14 cellular contexts compared by ENCODE assay signal in the genomic region with DNA sequence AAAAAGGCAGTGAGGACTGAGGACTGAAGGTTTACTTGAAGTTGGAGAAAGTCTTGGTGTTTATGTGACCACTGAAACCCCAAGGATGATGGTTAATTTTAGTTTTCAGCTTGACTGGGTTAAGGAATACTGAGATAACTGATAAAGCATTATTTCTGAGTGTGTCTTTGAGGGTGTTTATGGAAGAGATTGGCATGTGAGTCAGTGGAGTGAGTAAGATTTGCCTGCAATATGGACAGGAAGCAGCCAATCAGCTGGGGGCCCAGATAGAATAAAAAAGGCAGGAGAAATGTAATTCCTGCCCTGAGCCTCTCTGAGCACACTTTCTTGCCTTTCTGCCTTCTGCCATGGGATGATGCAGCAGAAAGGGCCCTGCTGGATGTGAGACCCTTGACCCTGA.
A peak's percentile ranks its signal among the peaks of the same experiment; 100 is the strongest.
DNase-seq lines count a peak whose midpoint lies in the region; ATAC-seq and TF ChIP-seq lines count a peak whose summit lies in the region.
"Had no signal": no experiment of that assay in that cellular context is flagged by ENCODE, and none has a peak within 500 bp of the region (broad histone marks: within the 10 kb centered on the region; RNA-seq: fewer than 3 reads in every experiment).

No MANE protein-coding gene starts in this region.

- H3K36me3 ChIP-seq in MG63: no peaks in the 10 kb centered on the region
- H3K36me3 ChIP-seq in mesodermal cell (ENCODE audit: control insufficient read depth, insufficient read depth, low read length): no peaks in the 10 kb centered on the region
- H3K36me3 ChIP-seq in trophoblast cell (ENCODE audit: control insufficient read depth in 1 of 2, insufficient read depth in 2 of 2, low read length in 2 of 2): no peaks in the 10 kb centered on the region
- H3K36me3 ChIP-seq in psoas muscle (ENCODE audit: insufficient read depth in 1 of 2, low read depth in 1 of 2): no peaks in the 10 kb centered on the region
- no peaks in the 10 kb centered on the region for H3K36me3 ChIP-seq in ascending aorta
- H3K36me3 ChIP-seq: adrenal gland, thyroid gland had no signal

- H4K12ac ChIP-seq in trophoblast cell (ENCODE audit: low read depth, low read length): no peak overlapping the region

- no peak overlapping the region for H3K18ac ChIP-seq in trophoblast cell (ENCODE audit: low read length)

- no peak overlapping the region for H2BK5ac ChIP-seq in trophoblast cell (ENCODE audit: low read depth, low read length, poor library complexity)

- intact Hi-C loops in psoas muscle (cut with DNase I): no loop called here
- intact Hi-C loops in ascending aorta (cut with DNase I): no loop called here

- no peak overlapping the region for H3K23ac ChIP-seq in trophoblast cell (ENCODE audit: low read length)

- no peak overlapping the region for H4K91ac ChIP-seq in trophoblast cell (ENCODE audit: low read depth, low read length)

- H3K4me3 ChIP-seq in MG63: no peak overlapping the region
- no peak overlapping the region for H3K4me3 ChIP-seq in mesodermal cell (ENCODE audit: extremely low read depth, insufficient read depth, low read length, poor library complexity, severe bottlenecking)
- H3K4me3 ChIP-seq in trophoblast cell (ENCODE audit: low read depth, low read length): no peak overlapping the region
- no peak overlapping the region for H3K4me3 ChIP-seq in psoas muscle
- H3K4me3 ChIP-seq in ascending aorta: no peak overlapping the region
- H3K4me3 ChIP-seq: adrenal gland, thyroid gland had no signal

- TF ChIP-seq CTCF in psoas muscle (IDR thresholded peaks at IDR 0.05): no peak
- no peak for TF ChIP-seq CTCF in ascending aorta (IDR thresholded peaks at IDR 0.05)

- no peak overlapping the region for H3K4me2 ChIP-seq in trophoblast cell (ENCODE audit: low read length)

- H3K9me3 ChIP-seq in MG63 (no peaks in the 10 kb centered on the region), mesodermal cell (ENCODE audit: control insufficient read depth, low read length) (peaks cover 8% of the 10 kb centered on the region), trophoblast cell (ENCODE audit: insufficient read depth, low read depth, low read length) (no peaks in the 10 kb centered on the region), psoas muscle (peaks cover 3% of the 10 kb centered on the region), ascending aorta (no peaks in the 10 kb centered on the region)
- H3K9me3 ChIP-seq: adrenal gland, thyroid gland had no signal

- H2BK120ac ChIP-seq in trophoblast cell (ENCODE audit: insufficient read depth, low read length, poor library complexity): no peak overlapping the region

- no peak for ATAC-seq in psoas muscle
- ATAC-seq: effector memory CD8-positive, alpha-beta T cell; Panc1; sciatic nerve had no signal

- peak; percentile 64 for DNase-seq in EL
- peak; percentile 3 for DNase-seq in MG63
- DNase-seq in dermis blood vessel endothelial cell: peak; percentile 84
- DNase-seq in NCI-H69 (lab: John Stamatoyannopoulos, UW): no peak
- DNase-seq in trophoblast cell: no peak
- no peak for DNase-seq in psoas muscle
- no peak for DNase-seq in ascending aorta (ENCODE audit: low spot score in 2 of 2)
- DNase-seq: activated CD8-positive, alpha-beta memory T cell treated with anti-CD3 and anti-CD28 coated beads for 24 hours; adrenal gland; effector memory CD8-positive, alpha-beta T cell; thyroid gland had no signal

- H3K4ac ChIP-seq in trophoblast cell (ENCODE audit: low read depth, low read length): no peak overlapping the region

- no peak overlapping the region for H3K9ac ChIP-seq in trophoblast cell (ENCODE audit: low read length)

- H2AFZ ChIP-seq in trophoblast cell (ENCODE audit: insufficient read depth, low read length, poor library complexity): no peak overlapping the region

- H3K27ac ChIP-seq in mesodermal cell (ENCODE audit: low read depth, low read length, severe bottlenecking): peak overlapping the region; percentile 2
- no peak overlapping the region for H3K27ac ChIP-seq in trophoblast cell (ENCODE audit: low read depth, low read length)
- H3K27ac ChIP-seq in psoas muscle: no peak overlapping the region
- H3K27ac ChIP-seq in ascending aorta: no peak overlapping the region
- H3K27ac ChIP-seq: adrenal gland, thyroid gland had no signal

- no peak overlapping the region for H2AK5ac ChIP-seq in trophoblast cell (ENCODE audit: low read length)

- H3K4me1 ChIP-seq in mesodermal cell (ENCODE audit: control insufficient read depth, insufficient read depth, low read length, poor library complexity, severe bottlenecking) (peaks cover 7% of the 10 kb centered on the region), trophoblast cell (ENCODE audit: control insufficient read depth in 1 of 2, insufficient read depth in 2 of 2, low read length in 2 of 2) (no peaks in the 10 kb centered on the region), psoas muscle (no peaks in the 10 kb centered on the region), ascending aorta (no peaks in the 10 kb centered on the region)
- H3K4me1 ChIP-seq: adrenal gland, thyroid gland had no signal

- H3K14ac ChIP-seq in trophoblast cell (ENCODE audit: low read length): no peak overlapping the region

- no peak overlapping the region for H4K8ac ChIP-seq in trophoblast cell (ENCODE audit: low read depth, low read length)

- H3K79me2 ChIP-seq in trophoblast cell (ENCODE audit: control insufficient read depth, insufficient read depth, low read length, poor library complexity): no peaks in the 10 kb centered on the region

- no peak overlapping the region for H2BK12ac ChIP-seq in trophoblast cell (ENCODE audit: low read length)

- H3K27me3 ChIP-seq in MG63 (no peaks in the 10 kb centered on the region), trophoblast cell (ENCODE audit: insufficient read depth, low read length) (no peaks in the 10 kb centered on the region), psoas muscle (ENCODE audit: insufficient read depth in 3 of 3, low read length in 2 of 3) (no peaks in the 10 kb centered on the region), ascending aorta (no peaks in the 10 kb centered on the region)
- H3K27me3 ChIP-seq: adrenal gland, thyroid gland had no signal

- H3K79me1 ChIP-seq in trophoblast cell (ENCODE audit: low read length): no peaks in the 10 kb centered on the region

Comparison
In these comparisons a context has a peak if more than half of its experiments do, and no peak if none do; other contexts are left out.
1. DNase-seq: peak in EL (single experiment), MG63 (single experiment) and dermis blood vessel endothelial cell (single experiment); none in NCI-H69 (single experiment), trophoblast cell (0 of 2), psoas muscle (0 of 2) and ascending aorta (0 of 2).